8 cellular contexts compared by ENCODE assay signal in genomic region chrX:44675364-44676024, GRCh38.
DNase-seq lines count a peak whose midpoint lies in the region; ATAC-seq and TF ChIP-seq lines count a peak whose summit lies in the region.

No MANE protein-coding gene starts in this region.

- H3K27me3 ChIP-seq in BE2C, result no peaks in the 10 kb centered on the region

- intact Hi-C loops in left colon (cut with DNase I, micrococcal nuclease), result no loop called here
- intact Hi-C loops in natural killer cell (cut with micrococcal nuclease), result no loop called here

- ATAC-seq in left colon (peak; percentile 43), natural killer cell (no peak), HG03097 (IDR thresholded peaks at IDR 0.05; ENCODE audit: low FRiP score, unreplicated experiment) (no peak), HG02798 (IDR thresholded peaks at IDR 0.05; ENCODE audit: poor library complexity, unreplicated experiment) (no peak)

- H3K9me3 Mint-ChIP-seq in natural killer cell, result no peaks in the 10 kb centered on the region

- H3K4me3 ChIP-seq in BE2C (ENCODE audit: low read depth, low read length) (peak overlapping the region; percentile 24; the same call in 1 of the 2 replicates), astrocyte of the spinal cord (ENCODE audit: low read depth, low read length) (no peak overlapping the region)

- H3K4me1 Mint-ChIP-seq in natural killer cell, result no peaks in the 10 kb centered on the region

- no peak overlapping the region for H3K27ac Mint-ChIP-seq in natural killer cell

- no peaks in the 10 kb centered on the region for H3K4me1 ChIP-seq in BE2C

- H3K9me3 ChIP-seq in BE2C, result no peaks in the 10 kb centered on the region

- peaks cover 0 to 13% of the 10 kb centered on the region in 2 donors for H3K27me3 Mint-ChIP-seq in natural killer cell (ENCODE audit: low read depth in 2 of 2)

- H3K36me3 ChIP-seq in BE2C, result no peaks in the 10 kb centered on the region

- DNase-seq in BE2C (peak; percentile 87), NCI-H1417 treated with DMSO at 0.1 percent for 48 hours (lab: John Stamatoyannopoulos, UW) (peak; percentile 67), astrocyte of the spinal cord (ENCODE audit: low read depth, low spot score) (peak; percentile 84), left colon (peak; percentile 13 to 30), natural killer cell (no peak), CD1c-positive myeloid dendritic cell (ENCODE audit: extremely low spot score) (no peak)

- in situ Hi-C loops in astrocyte of the spinal cord (cut with HindIII; ENCODE audit: low sequenced_read_pairs), result no loop called here

- no peak overlapping the region for H3K4me3 Mint-ChIP-seq in natural killer cell

- no peaks in the 10 kb centered on the region for H3K36me3 Mint-ChIP-seq in natural killer cell

- TF ChIP-seq CTCF in BE2C (IDR thresholded peaks at IDR 0.05; ENCODE audit: low read depth, low read length) (no peak), astrocyte of the spinal cord (IDR thresholded peaks at IDR 0.05; ENCODE audit: low read depth, low read length) (no peak), natural killer cell (IDR thresholded peaks at IDR 0.05) (no peak)

Comparison
In these comparisons a context has a peak if more than half of its experiments do, and no peak if none do; other contexts are left out.
1. DNase-seq: peak in BE2C (single experiment), NCI-H1417 treated with DMSO at 0.1 percent for 48 hours (single experiment), astrocyte of the spinal cord (single experiment) and left colon (2 of 2); none in natural killer cell (single experiment) and CD1c-positive myeloid dendritic cell (single experiment).